ENCODE assay signal across 25 cellular contexts in the genomic region with DNA sequence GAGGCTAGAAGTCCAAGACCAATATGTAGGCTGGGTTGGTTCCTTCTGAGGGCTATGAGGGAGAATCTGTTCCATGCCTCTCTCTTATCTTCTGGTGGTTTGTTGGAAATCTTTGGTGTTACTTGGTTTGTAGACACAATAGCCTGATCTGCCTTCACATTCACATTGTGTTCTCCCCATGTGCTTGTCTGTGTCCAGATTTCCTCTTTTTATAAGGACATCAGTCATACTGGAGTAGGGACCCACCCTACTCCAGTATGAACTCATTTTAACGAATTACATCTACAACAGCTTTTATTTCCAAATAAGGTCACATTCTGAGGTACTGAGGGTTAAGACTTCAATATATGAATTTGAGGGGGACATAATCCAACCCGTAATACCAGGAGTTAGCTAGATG.
"Had no signal": no experiment of that assay in that cellular context is flagged by ENCODE, and none has a peak within 500 bp of the region (broad histone marks: within the 10 kb centered on the region; RNA-seq: fewer than 3 reads in every experiment).

No MANE protein-coding gene starts in this region.

- ATAC-seq: naive thymus-derived CD4-positive, alpha-beta T cell; natural killer cell; psoas muscle; right cardiac atrium; right lobe of liver; stimulated activated effector memory CD8-positive, alpha-beta T cell treated with anti-CD3 and anti-CD28 coated beads, Interleukin-12 subunit alpha, Interleukin-12 subunit beta, amount 100 ng/mL, for 72 hours; stimulated activated naive B cell treated with anti-CD40 and anti-IgM and Interleukin-4, amounts not matched to agents 10 μg/mL and 1 μg/mL and 100 μg/mL, for 72 hours had no signal

- FAIRE-seq: small intestine had no signal

- H3K27me3 ChIP-seq: neural progenitor cell, ovary, right lobe of liver, sigmoid colon, stomach, thyroid gland, tibial nerve, upper lobe of left lung, uterus had no signal

- H3K79me2 ChIP-seq: parathyroid adenoma had no signal

- H3K9me3 ChIP-seq: ovary, psoas muscle, right lobe of liver, sigmoid colon, stomach, thoracic aorta, thyroid gland, tibial nerve, upper lobe of left lung, uterus had no signal

- H3K4me1 ChIP-seq: neural progenitor cell, parathyroid adenoma, right lobe of liver, uterus had no signal

- H3K9ac ChIP-seq: neural progenitor cell, parathyroid adenoma had no signal

- H3K36me3 ChIP-seq: ovary, right lobe of liver, sigmoid colon, thoracic aorta, thyroid gland, upper lobe of left lung, uterus had no signal

- H3K4me3 ChIP-seq: neural progenitor cell, ovary, psoas muscle, right lobe of liver, sigmoid colon, stomach, thoracic aorta, thyroid gland, tibial nerve, upper lobe of left lung, uterus had no signal

- H3K4me2 ChIP-seq: neural progenitor cell had no signal

- H3K27ac ChIP-seq: neural progenitor cell, ovary, parathyroid adenoma, right lobe of liver, sigmoid colon, stomach, thoracic aorta, thyroid gland, tibial nerve, upper lobe of left lung, uterus had no signal

- H2AFZ ChIP-seq: neural progenitor cell, parathyroid adenoma had no signal

- DNase-seq: naive thymus-derived CD4-positive, alpha-beta T cell; natural killer cell; occipital lobe; ovary; posterior cingulate gyrus; psoas muscle; right cardiac atrium; right lobe of liver; sigmoid colon; small intestine; stimulated activated CD4-positive, alpha-beta T cell treated with anti-CD3 and anti-CD28 coated beads, Interleukin-15, amount 100 ng/mL, for 24 hours; stimulated activated CD4-positive, alpha-beta T cell treated with anti-CD3 and anti-CD28 coated beads, Interleukin-2, amount 100 ng/mL, for 24 hours; stimulated activated CD4-positive, alpha-beta T cell treated with anti-CD3 and anti-CD28 coated beads, Interleukin-2, amount 100 ng/mL, for 48 hours; stimulated activated CD4-positive, alpha-beta T cell treated with anti-CD3 and anti-CD28 coated beads, Interleukin-4, amount 100 ng/mL, for 24 hours; stimulated activated naive B cell treated with anti-CD40 and anti-IgM and Interleukin-4, amounts not matched to agents 10 μg/mL and 1 μg/mL and 100 μg/mL, for 72 hours; stimulated activated naive CD4-positive, alpha-beta T cell treated with Interleukin-2 at 50 U/mL for 16 hours; stomach; thyroid gland; upper lobe of left lung; uterus had no signal
